ENCODE assay signal across 8 cellular contexts in genomic region chr1:226308166-226308722, GRCh38. TPM values are rescaled to one million over a fixed set of nuclear protein-coding genes. Genes with fewer than 3 reads are reported as not detected.
DNase-seq lines count a peak whose midpoint lies in the region; ATAC-seq and TF ChIP-seq lines count a peak whose summit lies in the region.

No MANE protein-coding gene starts in this region.

- H3K4me3 ChIP-seq in AG04449 (ENCODE audit: low read depth, low read length) (peak overlapping the region; percentile 95), esophagus muscularis mucosa (peak overlapping the region; percentile 67 to 98 (median 92))

- H3K4me1 ChIP-seq in esophagus muscularis mucosa = peaks cover 12 to 27% (median 18%) of the 10 kb centered on the region in 4 donors

- CTCF ChIA-PET in AG04449 (lab: Yijun Ruan, JAX) = interaction anchor here (3.0 kb wide), 1 partner anchor 100 kb away, joined by 10 read pairs; the partner anchor contains the start of gene PARP1

- POLR2A ChIA-PET in AG04449 (lab: Yijun Ruan, JAX) = no interaction called here

- no peaks in the 10 kb centered on the region for H3K9me3 ChIP-seq in esophagus muscularis mucosa

- ATAC-seq in GM19025 (IDR thresholded peaks at IDR 0.05; ENCODE audit: low read depth, unreplicated experiment) = peak; percentile 15
- peak; percentile 17 for ATAC-seq in HG03439 (IDR thresholded peaks at IDR 0.05; ENCODE audit: unreplicated experiment)
- peak; percentile 5 for ATAC-seq in omental fat pad (ENCODE audit: low FRiP score)
- ATAC-seq in HG03442 (IDR thresholded peaks at IDR 0.05; ENCODE audit: unreplicated experiment) = no peak

- H3K36me3 ChIP-seq in esophagus muscularis mucosa = no peaks in the 10 kb centered on the region

- DNase-seq in AG04449 (ENCODE audit: low read depth, low spot score) (no peak), esophagus muscularis mucosa (ENCODE audit: extremely low spot score) (no peak), omental fat pad (ENCODE audit: low spot score) (no peak), ecto neural progenitor cell (ENCODE audit: low spot score) (no peak)
- DNase-seq in activated CD4-positive, alpha-beta T cell treated with anti-CD3 and anti-CD28 coated beads for 24 hours (ENCODE audit: low read depth in 2 of 2) = peak; percentile 11 to 22

- whole genome bisulfite sequencing in esophagus muscularis mucosa = 4% methylated on average over 14 of the region's 14 CpGs

- no peak for TF ChIP-seq POLR2A in esophagus muscularis mucosa (IDR thresholded peaks at IDR 0.05; ENCODE audit: low read depth)

- no peaks in the 10 kb centered on the region for H3K27me3 ChIP-seq in esophagus muscularis mucosa

- peak overlapping the region; percentile 75 to 89 (median 76) for H3K27ac ChIP-seq in esophagus muscularis mucosa (replicated peaks in 1 of 4)

- TF ChIP-seq EP300 in esophagus muscularis mucosa (IDR thresholded peaks at IDR 0.05) = no peak

- intact Hi-C loops in esophagus muscularis mucosa (cut with DNase I) = no loop called here

- TF ChIP-seq CTCF in AG04449 (IDR thresholded peaks at IDR 0.05; ENCODE audit: insufficient read depth, low read length, missing control alignments) (no peak), esophagus muscularis mucosa (IDR thresholded peaks at IDR 0.05) (no peak), omental fat pad (IDR thresholded peaks at IDR 0.05) (no peak)

RNA-seq across cellular contexts. Expression of gene LIN9, which starts 0.7 kb away (rescaled TPM):
- total RNA-seq in esophagus muscularis mucosa (1 to 10 TPM; 2.1 to 4.6 (median 2.8) TPM), omental fat pad (1 to 10 TPM; 1.6 to 6.0 (median 2.3) TPM)

Comparison
In these comparisons a context has a peak if more than half of its experiments do, and no peak if none do; other contexts are left out.
1. DNase-seq: peak in activated CD4-positive, alpha-beta T cell treated with anti-CD3 and anti-CD28 coated beads for 24 hours (2 of 2); none in AG04449 (single experiment), esophagus muscularis mucosa (single experiment), omental fat pad (single experiment) and ecto neural progenitor cell (single experiment).